ENCODE assay signal across 1 cellular context in the genomic region with DNA sequence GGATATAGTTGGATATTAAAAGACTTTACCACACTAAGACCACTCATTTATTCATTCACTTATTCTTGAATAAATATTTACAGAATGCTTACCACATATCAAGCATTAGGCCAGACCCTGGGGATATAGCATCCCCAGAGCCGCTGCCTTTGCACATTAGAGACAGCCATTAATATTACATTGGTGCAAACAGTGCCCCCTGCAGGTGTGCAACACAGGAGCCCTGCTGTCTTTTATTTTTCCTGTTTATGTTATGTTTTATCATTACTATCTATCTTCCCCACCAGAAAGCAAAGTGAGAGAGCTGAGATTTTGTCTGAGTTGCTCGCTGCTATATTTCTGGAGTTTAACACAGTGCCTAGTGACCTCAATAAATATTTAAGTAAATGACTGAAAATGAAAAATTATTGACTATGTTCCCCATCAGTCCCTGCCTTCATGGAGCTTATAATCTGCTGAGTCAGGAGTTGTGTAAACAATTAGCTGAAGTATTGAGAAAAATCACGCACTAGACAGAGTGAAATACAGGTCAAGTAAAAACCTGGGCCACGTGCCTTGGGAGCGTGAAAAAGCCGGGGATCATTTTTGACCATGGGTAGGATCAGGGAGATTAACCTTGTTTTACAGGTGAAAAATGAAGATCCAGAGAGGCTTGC.
TF ChIP-seq lines count a peak whose summit lies in the region.

No MANE protein-coding gene starts in this region.

TF ChIP-seq in HepG2, 621 proteins besides CTCF, POLR2A, EP300 and RAD21 (continued from another document):
- TF ChIP-seq TAF1 (CRISPR knock-in tag; IDR thresholded peaks at IDR 0.05) (no peak), ZNF431 (CRISPR knock-in tag; IDR thresholded peaks at IDR 0.05; ENCODE audit: borderline replicate concordance, low read depth) (no peak), ZNF644 (CRISPR knock-in tag; IDR thresholded peaks at IDR 0.05; ENCODE audit: low read depth) (no peak), NR3C1 (CRISPR knock-in tag; IDR thresholded peaks at IDR 0.05) (no peak), MATR3 (CRISPR knock-in tag; IDR thresholded peaks at IDR 0.05) (no peak)
- TF ChIP-seq, protein P1, sequence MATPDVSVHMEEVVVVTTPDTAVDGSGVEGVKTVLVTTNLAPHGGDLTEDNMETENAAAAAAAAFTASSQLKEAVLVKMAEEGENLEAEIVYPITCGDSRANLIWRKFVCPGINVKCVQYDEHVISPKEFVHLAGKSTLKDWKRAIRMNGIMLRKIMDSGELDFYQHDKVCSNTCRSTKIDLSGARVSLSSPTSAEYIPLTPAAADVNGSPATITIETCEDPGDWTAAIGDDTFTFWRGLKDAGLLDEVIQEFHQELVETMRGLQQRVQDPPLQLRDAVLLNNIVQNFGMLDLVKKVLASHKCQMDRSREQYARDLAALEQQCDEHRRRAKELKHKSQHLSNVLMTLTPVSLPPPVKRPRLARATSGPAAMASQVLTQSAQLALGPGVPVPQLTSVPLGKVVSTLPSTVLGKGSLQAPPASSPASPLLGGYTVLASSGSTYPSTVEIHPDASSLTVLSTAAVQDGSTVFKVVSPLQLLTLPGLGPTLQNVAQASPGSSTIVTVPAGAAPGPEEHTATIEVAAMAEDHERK (CRISPR knock-in tag; IDR thresholded peaks at IDR 0.05; ENCODE audit: low read depth), result no peak
- TF ChIP-seq, protein P2, sequence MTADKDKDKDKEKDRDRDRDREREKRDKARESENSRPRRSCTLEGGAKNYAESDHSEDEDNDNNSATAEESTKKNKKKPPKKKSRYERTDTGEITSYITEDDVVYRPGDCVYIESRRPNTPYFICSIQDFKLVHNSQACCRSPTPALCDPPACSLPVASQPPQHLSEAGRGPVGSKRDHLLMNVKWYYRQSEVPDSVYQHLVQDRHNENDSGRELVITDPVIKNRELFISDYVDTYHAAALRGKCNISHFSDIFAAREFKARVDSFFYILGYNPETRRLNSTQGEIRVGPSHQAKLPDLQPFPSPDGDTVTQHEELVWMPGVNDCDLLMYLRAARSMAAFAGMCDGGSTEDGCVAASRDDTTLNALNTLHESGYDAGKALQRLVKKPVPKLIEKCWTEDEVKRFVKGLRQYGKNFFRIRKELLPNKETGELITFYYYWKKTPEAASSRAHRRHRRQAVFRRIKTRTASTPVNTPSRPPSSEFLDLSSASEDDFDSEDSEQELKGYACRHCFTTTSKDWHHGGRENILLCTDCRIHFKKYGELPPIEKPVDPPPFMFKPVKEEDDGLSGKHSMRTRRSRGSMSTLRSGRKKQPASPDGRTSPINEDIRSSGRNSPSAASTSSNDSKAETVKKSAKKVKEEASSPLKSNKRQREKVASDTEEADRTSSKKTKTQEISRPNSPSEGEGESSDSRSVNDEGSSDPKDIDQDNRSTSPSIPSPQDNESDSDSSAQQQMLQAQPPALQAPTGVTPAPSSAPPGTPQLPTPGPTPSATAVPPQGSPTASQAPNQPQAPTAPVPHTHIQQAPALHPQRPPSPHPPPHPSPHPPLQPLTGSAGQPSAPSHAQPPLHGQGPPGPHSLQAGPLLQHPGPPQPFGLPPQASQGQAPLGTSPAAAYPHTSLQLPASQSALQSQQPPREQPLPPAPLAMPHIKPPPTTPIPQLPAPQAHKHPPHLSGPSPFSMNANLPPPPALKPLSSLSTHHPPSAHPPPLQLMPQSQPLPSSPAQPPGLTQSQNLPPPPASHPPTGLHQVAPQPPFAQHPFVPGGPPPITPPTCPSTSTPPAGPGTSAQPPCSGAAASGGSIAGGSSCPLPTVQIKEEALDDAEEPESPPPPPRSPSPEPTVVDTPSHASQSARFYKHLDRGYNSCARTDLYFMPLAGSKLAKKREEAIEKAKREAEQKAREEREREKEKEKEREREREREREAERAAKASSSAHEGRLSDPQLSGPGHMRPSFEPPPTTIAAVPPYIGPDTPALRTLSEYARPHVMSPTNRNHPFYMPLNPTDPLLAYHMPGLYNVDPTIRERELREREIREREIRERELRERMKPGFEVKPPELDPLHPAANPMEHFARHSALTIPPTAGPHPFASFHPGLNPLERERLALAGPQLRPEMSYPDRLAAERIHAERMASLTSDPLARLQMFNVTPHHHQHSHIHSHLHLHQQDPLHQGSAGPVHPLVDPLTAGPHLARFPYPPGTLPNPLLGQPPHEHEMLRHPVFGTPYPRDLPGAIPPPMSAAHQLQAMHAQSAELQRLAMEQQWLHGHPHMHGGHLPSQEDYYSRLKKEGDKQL (CRISPR knock-in tag; IDR thresholded peaks at IDR 0.05; ENCODE audit: low read depth), result no peak
